ENCODE assay signal across 8 cellular contexts in the genomic region with DNA sequence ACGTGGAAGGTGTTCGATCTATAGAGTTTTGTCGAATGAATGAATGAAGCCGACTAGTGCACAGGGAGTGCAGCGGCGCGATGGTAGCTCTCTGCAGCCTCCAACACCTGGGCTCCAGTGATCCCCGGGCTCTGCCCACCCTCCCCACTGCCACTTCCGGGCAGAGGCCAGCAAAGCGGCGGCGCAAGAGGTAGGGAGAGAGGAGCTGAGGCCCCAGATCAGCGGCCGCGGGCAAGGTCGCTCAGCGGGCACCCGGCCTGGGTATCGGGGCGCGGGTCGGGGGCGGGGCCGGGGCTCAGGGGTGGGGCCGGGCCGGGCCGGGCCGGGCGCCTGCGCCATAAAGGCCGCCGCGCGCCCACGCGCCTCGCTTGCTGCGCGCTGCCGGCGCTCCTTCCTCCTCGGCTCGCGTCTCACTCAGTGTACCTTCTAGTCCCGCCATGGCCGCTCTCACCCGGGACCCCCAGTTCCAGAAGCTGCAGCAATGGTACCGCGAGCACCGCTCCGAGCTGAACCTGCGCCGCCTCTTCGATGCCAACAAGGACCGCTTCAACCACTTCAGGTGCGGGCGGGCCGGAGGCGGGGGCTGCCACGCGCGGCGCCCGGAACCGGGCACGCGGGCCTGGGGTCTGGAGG. TPM values are rescaled to one million over a fixed set of nuclear protein-coding genes. Genes with fewer than 3 reads are reported as not detected.
A peak's percentile ranks its signal among the peaks of the same experiment; 100 is the strongest.
DNase-seq lines count a peak whose midpoint lies in the region; ATAC-seq and TF ChIP-seq lines count a peak whose summit lies in the region.

A gene (plus strand): TSS at position 367 of the 633 bp plus-strand sequence. CDS start 71 bp downstream, at position 438.

- H2AK5ac ChIP-seq in trophoblast cell (ENCODE audit: low read length): no peak within 1 kb of the TSS

- peaks cover 8% of the 10 kb centered on the region for H3K79me2 ChIP-seq in trophoblast cell (ENCODE audit: control insufficient read depth, insufficient read depth, low read length, poor library complexity)

- peak within 1 kb of the TSS; percentile 99 for H3K4me3 Mint-ChIP-seq in activated naive CD8-positive, alpha-beta T cell treated with anti-CD3 and anti-CD28 coated beads, Interleukin-2, amount 50 U/mL, for 24 hours

- H3K9ac ChIP-seq in ES-I3 (ENCODE audit: low read depth, low read length): peak within 1 kb of the TSS; percentile 90
- H3K9ac ChIP-seq in trophoblast cell (ENCODE audit: low read length): peak within 1 kb of the TSS; percentile 60

- H3K36me3 Mint-ChIP-seq in activated naive CD8-positive, alpha-beta T cell treated with anti-CD3 and anti-CD28 coated beads, Interleukin-2, amount 50 U/mL, for 24 hours (ENCODE audit: low read depth): peaks cover 37% of the 10 kb centered on the region

- H3K4me1 Mint-ChIP-seq in activated naive CD8-positive, alpha-beta T cell treated with anti-CD3 and anti-CD28 coated beads, Interleukin-2, amount 50 U/mL, for 24 hours: peaks cover 46% of the 10 kb centered on the region

- H3K36me3 ChIP-seq in ES-I3 (ENCODE audit: insufficient read depth, low read length) (peaks cover 18% of the 10 kb centered on the region), trophoblast cell (ENCODE audit: control insufficient read depth in 1 of 2, insufficient read depth in 2 of 2, low read length in 2 of 2) (peaks cover 14 to 16% of the 10 kb centered on the region in 2 experiments), tibial artery (peaks cover 17 to 30% (median 25%) of the 10 kb centered on the region in 3 donors)

- peak within 1 kb of the TSS; percentile 74 for H2BK120ac ChIP-seq in trophoblast cell (ENCODE audit: insufficient read depth, low read length, poor library complexity)

- intact Hi-C loops in cardiac septum (cut with DNase I) (loop anchor here (2.0 kb wide), 1 partner anchor 66 kb away; no protein-coding TSS in a partner anchor), tibial artery (cut with DNase I; ENCODE audit: low total_unique reads) (loop anchor here (5.0 kb wide), 1 partner anchor 37 kb away; a partner anchor contains a TSS)

- H3K27ac ChIP-seq in trophoblast cell (ENCODE audit: low read depth, low read length) (no peak within 1 kb of the TSS), tibial artery (peak within 1 kb of the TSS; percentile 65 to 83)

- no peak within 1 kb of the TSS for H3K23ac ChIP-seq in trophoblast cell (ENCODE audit: low read length)

- DNase-seq in HCEC 1CT (peak; percentile 39), NAMALWA (ENCODE audit: low spot score) (peak; percentile 65), T follicular helper cell (ENCODE audit: low read depth) (peak; percentile 50), cardiac septum (ENCODE audit: low spot score) (peak; percentile 88), trophoblast cell (peak in 1 of 2 donors; percentile 30), tibial artery (peak; percentile 39 to 77)
- peak; percentile 78 for DNase-seq in activated naive CD8-positive, alpha-beta T cell treated with anti-CD3 and anti-CD28 coated beads, Interleukin-2, amount 50 U/mL, for 24 hours

- no peak within 1 kb of the TSS for H2BK5ac ChIP-seq in trophoblast cell (ENCODE audit: low read depth, low read length, poor library complexity)

- no peaks in the 10 kb centered on the region for H3K9me3 Mint-ChIP-seq in activated naive CD8-positive, alpha-beta T cell treated with anti-CD3 and anti-CD28 coated beads, Interleukin-2, amount 50 U/mL, for 24 hours

- no CpG with 5 or more reads among the region's 67 CpGs for WGBS in trophoblast cell (ENCODE audit: extremely low coverage, insufficient coverage, insufficient read length)

- peak within 1 kb of the TSS; percentile 70 for H4K8ac ChIP-seq in trophoblast cell (ENCODE audit: low read depth, low read length)

- peak within 1 kb of the TSS; percentile 92 for H3K27ac Mint-ChIP-seq in activated naive CD8-positive, alpha-beta T cell treated with anti-CD3 and anti-CD28 coated beads, Interleukin-2, amount 50 U/mL, for 24 hours

- no peaks in the 10 kb centered on the region for H3K9me3 ChIP-seq in ES-I3 (ENCODE audit: control insufficient read depth, insufficient read depth, low read length)
- no peaks in the 10 kb centered on the region for H3K9me3 ChIP-seq in trophoblast cell (ENCODE audit: insufficient read depth, low read depth, low read length)
- H3K9me3 ChIP-seq in tibial artery: no peaks in the 10 kb centered on the region

- H3K4me1 ChIP-seq in ES-I3 (ENCODE audit: insufficient read depth, low read length) (peaks cover under 1% of the 10 kb centered on the region; the same call in 1 of the 2 replicates), trophoblast cell (ENCODE audit: control insufficient read depth in 1 of 2, insufficient read depth in 2 of 2, low read length in 2 of 2) (peaks cover 11 to 12% of the 10 kb centered on the region in 2 experiments), tibial artery (peaks cover 0 to 32% (median 21%) of the 10 kb centered on the region in 4 donors)

- ATAC-seq in activated naive CD8-positive, alpha-beta T cell treated with anti-CD3 and anti-CD28 coated beads, Interleukin-2, amount 50 U/mL, for 24 hours: peak; percentile 82

- no peak for TF ChIP-seq CTCF in tibial artery (IDR thresholded peaks at IDR 0.05)

- H3K27me3 ChIP-seq in trophoblast cell (ENCODE audit: insufficient read depth, low read length) (no peaks in the 10 kb centered on the region), tibial artery (no peaks in the 10 kb centered on the region)

- peak within 1 kb of the TSS; percentile 69 for H3K18ac ChIP-seq in trophoblast cell (ENCODE audit: low read length)

- H2AFZ ChIP-seq in trophoblast cell (ENCODE audit: insufficient read depth, low read length, poor library complexity): peak within 1 kb of the TSS; percentile 72

- H3K79me1 ChIP-seq in trophoblast cell (ENCODE audit: low read length): peaks cover 4% of the 10 kb centered on the region

- peak within 1 kb of the TSS; percentile 69 for H3K14ac ChIP-seq in trophoblast cell (ENCODE audit: low read length)

- H3K27me3 Mint-ChIP-seq in activated naive CD8-positive, alpha-beta T cell treated with anti-CD3 and anti-CD28 coated beads, Interleukin-2, amount 50 U/mL, for 24 hours: no peaks in the 10 kb centered on the region

- no peak within 1 kb of the TSS for H2BK12ac ChIP-seq in trophoblast cell (ENCODE audit: low read length)

- peak within 1 kb of the TSS; percentile 60 for H4K91ac ChIP-seq in trophoblast cell (ENCODE audit: low read depth, low read length)

- peak within 1 kb of the TSS; percentile 82 for H3K4ac ChIP-seq in trophoblast cell (ENCODE audit: low read depth, low read length)

- H3K4me2 ChIP-seq in trophoblast cell (ENCODE audit: low read length): peak within 1 kb of the TSS; percentile 94

- H3K4me3 ChIP-seq in trophoblast cell (ENCODE audit: low read depth, low read length): peak within 1 kb of the TSS; percentile 86
- peak within 1 kb of the TSS; percentile 67 to 94 for H3K4me3 ChIP-seq in tibial artery

- H4K12ac ChIP-seq in trophoblast cell (ENCODE audit: low read depth, low read length): peak within 1 kb of the TSS; percentile 10

RNA-seq across cellular contexts. Expression of the gene that starts here (rescaled TPM):
- total RNA-seq in cardiac septum: 512 TPM
- 83.4 and 84.5 TPM in 2 replicates for polyA plus RNA-seq in trophoblast cell (2013)
